16 cellular contexts compared by ENCODE assay signal in the genomic region with DNA sequence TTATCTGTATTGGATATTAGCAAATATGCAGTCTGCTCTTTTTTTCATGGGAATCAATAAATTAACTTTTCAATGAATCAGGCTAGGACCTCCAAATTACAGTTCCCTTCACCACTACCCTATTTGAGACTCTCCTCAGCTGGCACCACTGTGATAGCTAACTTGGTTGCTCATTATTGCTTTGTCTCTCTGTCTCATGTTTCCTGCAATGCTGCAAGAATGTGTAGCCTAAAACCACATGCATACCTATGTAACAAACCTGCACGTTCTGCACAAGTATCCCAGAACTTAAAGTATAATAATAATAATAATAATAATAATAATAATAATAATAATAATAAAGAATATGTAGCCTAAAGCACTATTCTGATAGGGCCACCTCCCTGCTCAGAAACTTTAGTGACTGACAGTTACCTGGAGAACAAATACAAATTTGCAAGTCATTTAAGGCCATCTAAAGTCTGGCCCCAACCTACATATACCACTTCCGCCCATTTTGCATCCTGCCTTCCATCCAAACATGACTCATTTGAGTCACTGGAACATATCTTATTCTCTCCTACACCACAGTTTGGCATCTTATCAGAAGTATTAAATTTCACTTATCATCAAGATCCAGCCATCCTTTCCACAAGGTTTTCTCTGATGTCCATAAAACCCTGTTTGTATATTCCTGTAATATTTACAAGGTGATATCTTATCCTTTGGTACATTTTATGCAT.
"Had no signal": no experiment of that assay in that cellular context is flagged by ENCODE, and none has a peak within 500 bp of the region (broad histone marks: within the 10 kb centered on the region; RNA-seq: fewer than 3 reads in every experiment).

No MANE protein-coding gene starts in this region.

- H3K27ac ChIP-seq: colonic mucosa, heart right ventricle, right atrium auricular region, thyroid gland had no signal

- H3K27me3 ChIP-seq: colonic mucosa, heart right ventricle, right atrium auricular region, thyroid gland had no signal

- H3K36me3 ChIP-seq: colonic mucosa, heart right ventricle, right atrium auricular region, thyroid gland had no signal

- DNase-seq: activated CD4-positive, alpha-beta T cell treated with anti-CD3 and anti-CD28 coated beads, Interleukin-2, amount 50 U/mL, for 48 hours; activated naive CD4-positive, alpha-beta T cell; activated naive CD8-positive, alpha-beta T cell treated with anti-CD3 and anti-CD28 coated beads for 36 hours; activated T-cell treated with anti-CD3 and anti-CD28 coated beads for 4 hours; amygdala; central memory CD4-positive, alpha-beta T cell; colonic mucosa; erythroblast; heart right ventricle; mesenchymal stem cell; mucosa of descending colon; naive B cell; stimulated activated CD4-positive, alpha-beta T cell treated with anti-CD3 and anti-CD28 coated beads, Interleukin-2, amount 100 ng/mL, for 24 hours; stimulated activated naive CD4-positive, alpha-beta T cell treated with Interleukin-2 at 50 U/mL for 16 hours; thyroid gland had no signal

- H3K9me3 ChIP-seq: colonic mucosa, heart right ventricle, mucosa of descending colon, right atrium auricular region, thyroid gland had no signal

- H3K4me3 ChIP-seq: colonic mucosa, heart right ventricle, mucosa of descending colon, right atrium auricular region, thyroid gland had no signal
